In genomic region chr5:67257500-67257899, GRCh38 we compare ENCODE assay signal across 25 cellular contexts.
DNase-seq lines count a peak whose midpoint lies in the region; FAIRE-seq and TF ChIP-seq lines count a peak whose summit lies in the region.
"Had no signal": no experiment of that assay in that cellular context is flagged by ENCODE, and none has a peak within 500 bp of the region (broad histone marks: within the 10 kb centered on the region; RNA-seq: fewer than 3 reads in every experiment).

No MANE protein-coding gene starts in this region.

- H3K36me3 ChIP-seq in ACC112 (ENCODE audit: insufficient read depth, low read length) = no peaks in the 10 kb centered on the region
- H3K36me3 ChIP-seq in bronchial epithelial cell (ENCODE audit: control insufficient read depth, insufficient read depth, low read length) = no peaks in the 10 kb centered on the region
- no peaks in the 10 kb centered on the region for H3K36me3 ChIP-seq in kidney (ENCODE audit: control insufficient read depth in 1 of 2, insufficient read depth in 2 of 2, low read length in 2 of 2)
- no peaks in the 10 kb centered on the region for H3K36me3 ChIP-seq in suprapubic skin

- TF ChIP-seq POLR2A in suprapubic skin (IDR thresholded peaks at IDR 0.05) = no peak

- H3K4me3 ChIP-seq in ACC112 (ENCODE audit: low read depth, low read length) (no peak overlapping the region), bronchial epithelial cell (ENCODE audit: low read depth, low read length) (no peak overlapping the region), kidney (ENCODE audit: low read length in 2 of 2) (no peak overlapping the region), suprapubic skin (no peak overlapping the region)
- H3K4me3 ChIP-seq: SK-N-MC had no signal

- H3K79me2 ChIP-seq in ACC112 (ENCODE audit: control insufficient read depth, insufficient read depth, low read length, unreplicated experiment) = no peaks in the 10 kb centered on the region

- peak overlapping the region; percentile 54 for H3K27ac ChIP-seq in ACC112 (ENCODE audit: low read depth, low read length)
- no peak overlapping the region for H3K27ac ChIP-seq in kidney (ENCODE audit: low read depth in 2 of 2, low read length in 2 of 2)
- H3K27ac ChIP-seq in suprapubic skin = peak overlapping the region; percentile 85
- H3K27ac ChIP-seq: HL-60, SK-N-MC had no signal

- intact Hi-C loops in kidney (cut with DNase I) = no loop called here

- peak; percentile 94 for TF ChIP-seq EP300 in suprapubic skin (IDR thresholded peaks at IDR 0.05)

- H3K27me3 ChIP-seq in ACC112 (ENCODE audit: insufficient read depth, low read length) (no peaks in the 10 kb centered on the region), bronchial epithelial cell (ENCODE audit: control insufficient read depth, insufficient read depth, low read length) (no peaks in the 10 kb centered on the region), suprapubic skin (no peaks in the 10 kb centered on the region)

- H3K4me1 ChIP-seq in ACC112 (ENCODE audit: control insufficient read depth, insufficient read depth, low read length, unreplicated experiment) = peaks cover 33% of the 10 kb centered on the region
- H3K4me1 ChIP-seq in kidney (ENCODE audit: control insufficient read depth in 1 of 2, insufficient read depth in 1 of 2, low read depth in 1 of 2, low read length in 2 of 2) = no peaks in the 10 kb centered on the region
- peaks cover 15% of the 10 kb centered on the region for H3K4me1 ChIP-seq in suprapubic skin

- FAIRE-seq in bronchial epithelial cell (lab: Jason Lieb, UNC) (no peak), kidney (lab: Jason Lieb, UNC) (peak; percentile 3), frontal cortex (lab: Jason Lieb, UNC) (no peak)
- FAIRE-seq: endometrium had no signal

- H2AFZ ChIP-seq in ACC112 (ENCODE audit: low read length, unreplicated experiment) = peak overlapping the region; percentile 18

- DNase-seq in bronchial epithelial cell (ENCODE audit: low read depth) = peak; percentile 90
- no peak for DNase-seq in kidney
- DNase-seq in suprapubic skin (ENCODE audit: low spot score in 2 of 2) = no peak
- DNase-seq in frontal cortex (ENCODE audit: low spot score in 2 of 2) = no peak
- DNase-seq in stimulated activated CD4-positive, alpha-beta T cell treated with anti-CD3 and anti-CD28 coated beads, Interleukin-4, amount 100 ng/mL, for 24 hours = no peak
- DNase-seq in NCI-H524 treated with DMSO at 0.1 percent for 48 hours (lab: John Stamatoyannopoulos, UW) = no peak
- no peak for DNase-seq in GM19238 (ENCODE audit: insufficient read length, low spot score)
- DNase-seq: ACHN; activated CD4-positive, alpha-beta T cell treated with anti-CD3 and anti-CD28 coated beads for 36 hours; activated CD8-positive, alpha-beta memory T cell treated with anti-CD3 and anti-CD28 coated beads for 24 hours; activated naive CD4-positive, alpha-beta T cell; activated T-cell treated with anti-CD3 and anti-CD28 coated beads, Interleukin-2, amount 50 U/mL, for 1 hour; DMS79; midbrain; natural killer cell; NCI-H1092 treated with DMSO at 0.1 percent for 48 hours; NCI-H1930; NCI-H69; stimulated activated naive CD8-positive, alpha-beta T cell treated with anti-CD3 and anti-CD28 coated beads, Interleukin-15, Interleukin-2, amounts not matched to agents 100 U/mL and 50 U/mL, for 24 hours; T-helper 2 cell; trophoblast cell had no signal

- H3K9me3 ChIP-seq in kidney (ENCODE audit: control insufficient read depth in 1 of 2, low read length in 2 of 2) (no peaks in the 10 kb centered on the region), suprapubic skin (no peaks in the 10 kb centered on the region)

- H3K9ac ChIP-seq in kidney (ENCODE audit: low read length in 2 of 2) = no peak overlapping the region

- 61% methylated on average over 2 of the region's 2 CpGs for WGBS in suprapubic skin

- TF ChIP-seq CTCF in bronchial epithelial cell (IDR thresholded peaks at IDR 0.05; ENCODE audit: insufficient read depth, low read length, severe bottlenecking) = no peak
- no peak for TF ChIP-seq CTCF in kidney (IDR thresholded peaks at IDR 0.05; ENCODE audit: borderline replicate concordance, extremely low read depth, insufficient read depth)
- no peak for TF ChIP-seq CTCF in suprapubic skin (IDR thresholded peaks at IDR 0.05)

Comparison
In these comparisons a context has a peak if more than half of its experiments do, and no peak if none do; other contexts are left out.
1. H3K27ac ChIP-seq: peak in ACC112 (single experiment) and suprapubic skin (single experiment); none in kidney (0 of 2).